8 cellular contexts compared by ENCODE assay signal in genomic region chr3:79361748-79362378, GRCh38.
DNase-seq lines count a peak whose midpoint lies in the region; ATAC-seq, FAIRE-seq and TF ChIP-seq lines count a peak whose summit lies in the region.

No MANE protein-coding gene starts in this region.

- TF ChIP-seq POLR2A in heart left ventricle (IDR thresholded peaks at IDR 0.05): no peak

- no peak overlapping the region for H2BK15ac ChIP-seq in mesenchymal stem cell (ENCODE audit: low read depth, poor library complexity, severe bottlenecking)

- H3K27ac Mint-ChIP-seq in CD8-positive, alpha-beta memory T cell: no peak overlapping the region

- intact Hi-C loops in heart left ventricle (cut with DNase I): loop anchor here in 8 of 10 donors (1.0 to 10.0 kb wide), 7 partner anchors 275 to 707 kb away; no protein-coding TSS in a partner anchor
- intact Hi-C loops in Right ventricle myocardium inferior (cut with DNase I): loop anchor here (2.0 to 5.0 kb wide), 2 partner anchors 275 to 705 kb away; no protein-coding TSS in a partner anchor

- H3K4me3 Mint-ChIP-seq in CD8-positive, alpha-beta memory T cell: no peak overlapping the region

- H3K9ac ChIP-seq in mesenchymal stem cell (ENCODE audit: low read length): peak overlapping the region; percentile 31

- POLR2A ChIA-PET in CD8-positive, alpha-beta memory T cell (lab: Charles Lee): no interaction called here

- no peak overlapping the region for H3K14ac ChIP-seq in mesenchymal stem cell (ENCODE audit: low read length in 2 of 2)

- H3K36me3 ChIP-seq in heart left ventricle: no peaks in the 10 kb centered on the region
- H3K36me3 ChIP-seq in bronchial epithelial cell (ENCODE audit: control insufficient read depth, insufficient read depth, low read length): no peaks in the 10 kb centered on the region
- no peaks in the 10 kb centered on the region for H3K36me3 ChIP-seq in mesenchymal stem cell (ENCODE audit: control insufficient read depth in 1 of 2, insufficient read depth in 2 of 2, low read depth in 1 of 2, low read length in 2 of 2)
- H3K36me3 ChIP-seq in CD8-positive, alpha-beta memory T cell (ENCODE audit: insufficient read depth, low read length): no peaks in the 10 kb centered on the region

- H3K9me3 ChIP-seq in heart left ventricle (no peaks in the 10 kb centered on the region), mesenchymal stem cell (ENCODE audit: control insufficient read depth, low read length) (no peaks in the 10 kb centered on the region)
- no peaks in the 10 kb centered on the region for H3K9me3 ChIP-seq in CD8-positive, alpha-beta memory T cell (ENCODE audit: low read length)

- H4K91ac ChIP-seq in mesenchymal stem cell (ENCODE audit: low read length): no peak overlapping the region

- no peak overlapping the region for H2BK120ac ChIP-seq in mesenchymal stem cell (ENCODE audit: low read depth, low read length)

- H3K23ac ChIP-seq in mesenchymal stem cell (ENCODE audit: low read length in 2 of 2): no peak overlapping the region

- DNase-seq in heart left ventricle (no peak), Right ventricle myocardium inferior (ENCODE audit: missing footprints) (no peak), NCI-H446 (lab: John Stamatoyannopoulos, UW) (peak; percentile 71 to 86), bronchial epithelial cell (ENCODE audit: low read depth) (peak; percentile 56), mesenchymal stem cell (peak; percentile 49), germinal center (ENCODE audit: low spot score) (no peak)
- no peak for DNase-seq in CD8-positive, alpha-beta memory T cell

- H2BK5ac ChIP-seq in mesenchymal stem cell (ENCODE audit: low read depth, low read length, poor library complexity, severe bottlenecking): no peak overlapping the region

- no peak for FAIRE-seq in bronchial epithelial cell (lab: Jason Lieb, UNC)

- H3K27me3 Mint-ChIP-seq in CD8-positive, alpha-beta memory T cell: no peaks in the 10 kb centered on the region

- H4K8ac ChIP-seq in mesenchymal stem cell (ENCODE audit: low read length): no peak overlapping the region

- ATAC-seq in heart left ventricle (peak in 1 of 4 donors; percentile 69), Right ventricle myocardium inferior (no peak), HG02678 (IDR thresholded peaks at IDR 0.05; ENCODE audit: unreplicated experiment) (peak; percentile 83)

- H3K27me3 ChIP-seq in heart left ventricle (no peaks in the 10 kb centered on the region), bronchial epithelial cell (ENCODE audit: control insufficient read depth, insufficient read depth, low read length) (peaks cover 2% of the 10 kb centered on the region), mesenchymal stem cell (ENCODE audit: control insufficient read depth in 1 of 2, insufficient read depth in 1 of 2, low read length in 2 of 2) (no peaks in the 10 kb centered on the region)
- no peaks in the 10 kb centered on the region for H3K27me3 ChIP-seq in CD8-positive, alpha-beta memory T cell (ENCODE audit: insufficient read depth, low read length, poor library complexity, severe bottlenecking)

- no peaks in the 10 kb centered on the region for H3K4me1 Mint-ChIP-seq in CD8-positive, alpha-beta memory T cell

- TF ChIP-seq CTCF in heart left ventricle (IDR thresholded peaks at IDR 0.05): peak; percentile 53 to 81 (median 73)
- TF ChIP-seq CTCF in bronchial epithelial cell (IDR thresholded peaks at IDR 0.05; ENCODE audit: insufficient read depth, low read length, severe bottlenecking): peak; percentile 41

- 14 to 20% (median 19%) methylated on average over 7 of the region's 7 CpGs for WGBS in heart left ventricle, 4 donors
- WGBS in mesenchymal stem cell: 67% methylated on average over 2 of the region's 7 CpGs

- H3K27ac ChIP-seq in heart left ventricle: peak overlapping the region in 1 of 12 donors; percentile 31
- no peak overlapping the region for H3K27ac ChIP-seq in mesenchymal stem cell (ENCODE audit: low read length, poor library complexity, severe bottlenecking)
- H3K27ac ChIP-seq in CD8-positive, alpha-beta memory T cell (ENCODE audit: low read depth, low read length): no peak overlapping the region

- H3K4me2 ChIP-seq in mesenchymal stem cell (ENCODE audit: low read length, poor library complexity, severe bottlenecking): no peak overlapping the region

- H3K4me1 ChIP-seq in heart left ventricle: no peaks in the 10 kb centered on the region
- no peaks in the 10 kb centered on the region for H3K4me1 ChIP-seq in mesenchymal stem cell (ENCODE audit: control insufficient read depth, insufficient read depth, low read depth, low read length)
- H3K4me1 ChIP-seq in CD8-positive, alpha-beta memory T cell (ENCODE audit: insufficient read depth, low read length): no peaks in the 10 kb centered on the region

- no peaks in the 10 kb centered on the region for H3K36me3 Mint-ChIP-seq in CD8-positive, alpha-beta memory T cell

- no peak overlapping the region for H2AFZ ChIP-seq in mesenchymal stem cell (ENCODE audit: low read depth, low read length)

- no peak overlapping the region for H2BK12ac ChIP-seq in mesenchymal stem cell (ENCODE audit: low read length in 2 of 2)

- peaks cover 0 to 15% (median 5%) of the 10 kb centered on the region in 5 donors for H3K9me3 Mint-ChIP-seq in CD8-positive, alpha-beta memory T cell

- H3K79me1 ChIP-seq in mesenchymal stem cell (replicated peaks; ENCODE audit: low read length, poor library complexity, severe bottlenecking): no peaks in the 10 kb centered on the region

- CTCF ChIA-PET in CD8-positive, alpha-beta memory T cell (lab: Charles Lee): no interaction called here

- no peak overlapping the region for H2AK5ac ChIP-seq in mesenchymal stem cell (ENCODE audit: low read length, severe bottlenecking)

- no peak overlapping the region for H3K4ac ChIP-seq in mesenchymal stem cell (ENCODE audit: low read depth in 1 of 2, low read length in 2 of 2)

- H3K4me3 ChIP-seq in heart left ventricle (peak overlapping the region in 2 of 12 donors; percentile 1 to 26), bronchial epithelial cell (ENCODE audit: low read depth, low read length) (no peak overlapping the region), mesenchymal stem cell (ENCODE audit: insufficient read depth in 1 of 2, low read depth in 1 of 2, low read length in 2 of 2) (no peak overlapping the region)
- H3K4me3 ChIP-seq in CD8-positive, alpha-beta memory T cell (ENCODE audit: low read length): no peak overlapping the region

- no peak overlapping the region for H3K18ac ChIP-seq in mesenchymal stem cell (ENCODE audit: low read depth in 1 of 2, low read length in 2 of 2)

Comparison
In these comparisons a context has a peak if more than half of its experiments do, and no peak if none do; other contexts are left out.
1. DNase-seq: peak in NCI-H446 (2 of 2), bronchial epithelial cell (single experiment) and mesenchymal stem cell (single experiment); none in heart left ventricle (0 of 5), Right ventricle myocardium inferior (single experiment), CD8-positive, alpha-beta memory T cell (0 of 5) and germinal center (single experiment).